Comparison of ENCODE assay signal across 8 cellular contexts in the genomic region with DNA sequence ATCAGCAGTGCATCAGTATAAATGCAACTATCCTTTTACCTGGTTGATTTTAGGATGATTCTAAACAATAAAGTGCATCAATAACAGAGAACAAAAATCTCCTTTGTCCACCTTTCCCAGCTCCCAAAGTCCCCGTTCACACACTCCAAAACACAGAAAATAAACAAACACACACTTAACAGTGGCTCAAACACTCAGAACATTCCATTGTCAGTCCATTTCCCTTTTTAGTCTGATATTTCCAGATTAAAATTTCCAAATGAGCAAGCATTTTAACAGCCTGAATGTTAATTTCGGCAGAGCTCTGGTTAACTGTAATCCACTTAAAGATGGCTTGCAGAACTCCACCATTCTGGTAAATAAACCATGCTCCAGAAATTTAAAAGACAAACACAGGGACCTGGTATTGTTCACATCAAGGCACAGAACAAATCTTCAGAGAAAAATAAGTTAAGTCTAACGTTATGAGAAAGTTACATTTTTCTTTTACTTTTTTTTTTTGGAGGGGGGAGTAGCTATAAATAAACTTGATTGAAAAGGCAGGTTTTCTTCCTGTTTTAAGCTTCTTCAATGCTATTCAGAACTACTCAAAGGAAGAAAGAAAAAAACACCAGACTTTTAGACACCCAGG.
DNase-seq lines count a peak whose midpoint lies in the region; ATAC-seq and TF ChIP-seq lines count a peak whose summit lies in the region.

No MANE protein-coding gene starts in this region.

- BruUV-seq in A673 (replicated peaks; lab: Mats Ljungman, UMichigan) (TSS peak; percentile 74), IMR-90 (replicated peaks; lab: Mats Ljungman, UMichigan) (TSS peak; percentile 46)

- POLR2A ChIA-PET in A673 (lab: Charles Lee; ENCODE audit: low non-redundant PET) = interaction anchor here (0.5 to 0.6 kb wide), 4 partner anchors 10 to 827 kb away, joined by 3 to 10 read pairs (median 3); no protein-coding TSS in a partner anchor
- POLR2A ChIA-PET in IMR-90 (lab: Charles Lee; ENCODE audit: unreplicated experiment) = interaction anchor here (0.6 kb wide), 1 partner anchor 20 kb away, joined by 5 read pairs; no protein-coding TSS in a partner anchor

- ATAC-seq in IMR-90 (ENCODE audit: low read depth) (no peak), HG03139 (IDR thresholded peaks at IDR 0.05; ENCODE audit: unreplicated experiment) (no peak)

- TF ChIP-seq CTCF in A673 (conservative IDR thresholded peaks at IDR 0.05; ENCODE audit: low read depth, low read length) (no peak), IMR-90 (conservative IDR thresholded peaks at IDR 0.05; ENCODE audit: low read depth, low read length) (no peak)

- peak overlapping the region; percentile 11 to 74; a peak in 1 of 4 replicates for H4K8ac ChIP-seq in IMR-90 (ENCODE audit: low read depth in 2 of 2, low read length in 2 of 2)

- H2BK5ac ChIP-seq in IMR-90 (ENCODE audit: low read depth, low read length, poor library complexity, severe bottlenecking) = peak overlapping the region; percentile 82

- 0% methylated on average over 1 of the region's 3 CpGs; no CpG with 5 or more reads in 1 of the 2 experiments for WGBS in IMR-90 (ENCODE audit: extremely low coverage in 2 of 2, insufficient read length in 1 of 2), 2 experiments

- no peak overlapping the region for H2AK5ac ChIP-seq in IMR-90 (ENCODE audit: low read depth, low read length)

- H4K20me1 ChIP-seq in IMR-90 (ENCODE audit: insufficient read depth, low read length) = peaks cover 8% of the 10 kb centered on the region; the same call in 1 of the 2 replicates

- no peak for TF ChIP-seq RAD21 in IMR-90 (IDR thresholded peaks at IDR 0.05; ENCODE audit: low read length)

- peak overlapping the region; percentile 14; the same call in 1 of the 2 replicates for H4K91ac ChIP-seq in IMR-90 (ENCODE audit: insufficient read depth, low read depth, low read length)

- peak overlapping the region; percentile 62; the same call in 1 of the 2 replicates for H3K4ac ChIP-seq in IMR-90 (ENCODE audit: low read depth, low read length)

- DNase-seq in A673 (ENCODE audit: low spot score) (no peak), IMR-90 (no peak), cerebellar cortex (ENCODE audit: low spot score) (peak; percentile 48), epidermal melanocyte (ENCODE audit: insufficient read length, low spot score) (no peak), GM19240 (ENCODE audit: insufficient read length, low spot score) (no peak), NCI-H2081 (lab: John Stamatoyannopoulos, UW) (no peak)

- peaks cover 4% of the 10 kb centered on the region for H3K9me1 ChIP-seq in IMR-90 (ENCODE audit: insufficient read depth, low read length)

- H3K14ac ChIP-seq in IMR-90 (replicated peaks; ENCODE audit: low read depth, low read length) = peak overlapping the region; percentile 67; the same call in 1 of the 2 replicates

- H2BK20ac ChIP-seq in IMR-90 (ENCODE audit: low read depth, low read length) = no peak overlapping the region

- H2BK15ac ChIP-seq in IMR-90 (ENCODE audit: low read depth, low read length) = 0 out of 3 replicates have a peak overlapping the region, but pooled peaks have one; percentile 6

- in situ Hi-C loops in IMR-90 (cut with MboI; ENCODE audit: low sequenced_read_pairs) = no loop called here

- peak overlapping the region; percentile 4; the same call in 1 of the 2 replicates for H2BK120ac ChIP-seq in IMR-90 (ENCODE audit: low read depth, low read length)

- H3K36me3 ChIP-seq in A673 (ENCODE audit: insufficient read depth, low read length, poor library complexity, severe bottlenecking) (no peaks in the 10 kb centered on the region), IMR-90 (ENCODE audit: control insufficient read depth, insufficient read depth, low read length) (peaks cover 2% of the 10 kb centered on the region; the same call in 1 of the 2 replicates), mucosa of rectum (ENCODE audit: control insufficient read depth in 2 of 2, insufficient read depth in 2 of 2, low read length in 2 of 2) (no peaks in the 10 kb centered on the region)

- H3K23ac ChIP-seq in IMR-90 (ENCODE audit: low read depth, low read length) = peak overlapping the region; percentile 75

- H3K9ac ChIP-seq in IMR-90 (ENCODE audit: low read depth, low read length) (peak overlapping the region; percentile 97), mucosa of rectum (ENCODE audit: low read depth in 1 of 2, low read length in 2 of 2) (peak overlapping the region; percentile 77 to 83)

- peak overlapping the region; percentile 84 for H3K18ac ChIP-seq in IMR-90 (ENCODE audit: low read depth, low read length)

- H3K9me3 ChIP-seq in A673 (ENCODE audit: low read depth, low read length, poor library complexity, severe bottlenecking) (no peaks in the 10 kb centered on the region), IMR-90 (ENCODE audit: control insufficient read depth, insufficient read depth, low read length) (no peaks in the 10 kb centered on the region), mucosa of rectum (ENCODE audit: control insufficient read depth in 2 of 2, low read length in 2 of 2) (no peaks in the 10 kb centered on the region)

- peak overlapping the region; percentile 59; the same call in 1 of the 2 replicates for H4K5ac ChIP-seq in IMR-90 (ENCODE audit: low read depth, low read length)

- peaks cover 22 to 52% of the 10 kb centered on the region in 2 experiments for H3K79me1 ChIP-seq in IMR-90 (ENCODE audit: low read depth in 1 of 2, low read length in 2 of 2)

- H3K27ac ChIP-seq in A673 (ENCODE audit: low read depth, low read length, poor library complexity, severe bottlenecking) (peak overlapping the region; percentile 87), IMR-90 (ENCODE audit: insufficient read depth, low read length) (peak overlapping the region; percentile 97; the same call in 1 of the 2 replicates), mucosa of rectum (ENCODE audit: low read depth in 2 of 2, low read length in 2 of 2) (peak overlapping the region; percentile 91 to 92)

- peak overlapping the region; percentile 61 for H3K4me3 ChIP-seq in A673 (ENCODE audit: low read depth, low read length, poor library complexity, severe bottlenecking)
- H3K4me3 ChIP-seq in IMR-90 (ENCODE audit: insufficient read depth, low read depth, low read length) = peak overlapping the region; percentile 79
- H3K4me3 ChIP-seq in mucosa of rectum (ENCODE audit: low read length in 2 of 2) = peak overlapping the region; percentile 78 to 88

- intact Hi-C loops in A673 (cut with micrococcal nuclease; ENCODE audit: unreplicated experiment) (no loop called here), IMR-90 (cut with micrococcal nuclease) (loop anchor here (1.0 to 5.0 kb wide), 2 partner anchors 17 to 185 kb away; no protein-coding TSS in a partner anchor)

- H3K4me2 ChIP-seq in IMR-90 (ENCODE audit: low read depth, low read length) = peak overlapping the region; percentile 100

- no peak overlapping the region for H2AK9ac ChIP-seq in IMR-90 (replicated peaks; ENCODE audit: low read depth, low read length, poor library complexity)

- H3K4me1 ChIP-seq in A673 (ENCODE audit: insufficient read depth, low read length, poor library complexity, severe bottlenecking) (peaks cover 35% of the 10 kb centered on the region), IMR-90 (ENCODE audit: control insufficient read depth, insufficient read depth, low read length) (peaks cover 3% of the 10 kb centered on the region), mucosa of rectum (ENCODE audit: control insufficient read depth in 2 of 2, insufficient read depth in 2 of 2, low read length in 2 of 2) (peaks cover 4 to 23% of the 10 kb centered on the region in 2 donors)

- CTCF ChIA-PET in A673 (lab: Charles Lee) (interaction anchor here (0.6 to 1.3 kb wide), 5 partner anchors 29 to 121 kb away, joined by 3 to 12 read pairs (median 6); no protein-coding TSS in a partner anchor), IMR-90 (lab: Yijun Ruan, JAX) (interaction anchor here (0.9 to 1.5 kb wide), 4 partner anchors 9 to 53 kb away, joined by 3 to 6 read pairs (median 4); no protein-coding TSS in a partner anchor)

- H3K56ac ChIP-seq in IMR-90 (ENCODE audit: extremely low read depth, insufficient read depth, low read length) = peak overlapping the region; percentile 92; the same call in 1 of the 2 replicates

- no peak overlapping the region for H2AFZ ChIP-seq in IMR-90 (replicated peaks; ENCODE audit: low read length, poor library complexity)

- H3K27me3 ChIP-seq in A673 (replicated peaks; ENCODE audit: insufficient read depth, low read depth, low read length, poor library complexity) (no peaks in the 10 kb centered on the region), IMR-90 (ENCODE audit: control insufficient read depth, insufficient read depth, low read length) (no peaks in the 10 kb centered on the region), mucosa of rectum (ENCODE audit: control insufficient read depth in 2 of 2, insufficient read depth in 2 of 2, low read length in 2 of 2) (no peaks in the 10 kb centered on the region)

- TF ChIP-seq POLR2A in IMR-90 (IDR thresholded peaks at IDR 0.05; ENCODE audit: low read depth, low read length) = no peak

- dilution Hi-C loops in IMR-90 (cut with HindIII; ENCODE audit: low sequenced_read_pairs, unreplicated experiment) = no loop called here

TF ChIP-seq in IMR-90, 13 proteins besides CTCF, POLR2A, EP300 and RAD21 (continues in another document):
- TF ChIP-seq CHD1 (IDR thresholded peaks at IDR 0.05; ENCODE audit: low read depth, low read length) (no peak), MAZ (IDR thresholded peaks at IDR 0.05; ENCODE audit: borderline replicate concordance, low read depth, low read length) (no peak), RCOR1 (IDR thresholded peaks at IDR 0.05; ENCODE audit: insufficient replicate concordance, low read length) (no peak), NFE2L2 (IDR thresholded peaks at IDR 0.05; ENCODE audit: low read depth, low read length) (no peak), SMC3 (IDR thresholded peaks at IDR 0.05; ENCODE audit: low read depth, low read length) (no peak), BHLHE40 (IDR thresholded peaks at IDR 0.05; ENCODE audit: low read depth, low read length) (no peak), MAFK (IDR thresholded peaks at IDR 0.05; ENCODE audit: low read depth, low read length) (no peak), FOS (IDR thresholded peaks at IDR 0.05; ENCODE audit: low read depth, low read length) (no peak), MXI1 (IDR thresholded peaks at IDR 0.05; ENCODE audit: borderline replicate concordance, low read depth, low read length) (no peak), CEBPB (IDR thresholded peaks at IDR 0.05; ENCODE audit: low read depth, low read length) (no peak)
- TF ChIP-seq, protein P1, sequence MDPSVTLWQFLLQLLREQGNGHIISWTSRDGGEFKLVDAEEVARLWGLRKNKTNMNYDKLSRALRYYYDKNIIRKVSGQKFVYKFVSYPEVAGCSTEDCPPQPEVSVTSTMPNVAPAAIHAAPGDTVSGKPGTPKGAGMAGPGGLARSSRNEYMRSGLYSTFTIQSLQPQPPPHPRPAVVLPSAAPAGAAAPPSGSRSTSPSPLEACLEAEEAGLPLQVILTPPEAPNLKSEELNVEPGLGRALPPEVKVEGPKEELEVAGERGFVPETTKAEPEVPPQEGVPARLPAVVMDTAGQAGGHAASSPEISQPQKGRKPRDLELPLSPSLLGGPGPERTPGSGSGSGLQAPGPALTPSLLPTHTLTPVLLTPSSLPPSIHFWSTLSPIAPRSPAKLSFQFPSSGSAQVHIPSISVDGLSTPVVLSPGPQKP (IDR thresholded peaks at IDR 0.05; ENCODE audit: borderline replicate concordance, low read depth, low read length) = no peak
